In the genomic region with DNA sequence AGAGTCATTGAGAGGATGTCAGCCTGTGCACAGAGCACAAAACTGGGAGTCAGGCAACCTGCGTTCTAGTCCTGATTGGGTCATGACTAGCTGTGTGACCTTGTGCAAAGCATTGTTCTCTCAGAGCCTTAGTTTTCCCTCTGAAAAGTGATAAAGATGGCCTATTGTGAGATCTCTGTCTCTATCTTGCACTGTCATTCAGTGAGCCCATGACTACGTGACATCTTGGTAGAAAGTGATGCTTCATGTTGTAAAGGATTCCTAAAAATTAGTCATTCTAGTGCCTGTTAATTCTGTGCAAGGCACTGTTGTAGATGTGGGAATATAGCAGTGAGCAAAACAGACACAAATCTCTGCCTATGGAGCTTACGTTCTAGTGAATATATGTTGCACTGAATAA, we compare ENCODE assay signal across 12 cellular contexts. TPM values are rescaled to one million over a fixed set of nuclear protein-coding genes. Genes with fewer than 3 reads are reported as not detected.
A peak's percentile ranks its signal among the peaks of the same experiment; 100 is the strongest.
DNase-seq lines count a peak whose midpoint lies in the region; ATAC-seq lines count a peak whose summit lies in the region.
"Had no signal": no experiment of that assay in that cellular context is flagged by ENCODE, and none has a peak within 500 bp of the region (broad histone marks: within the 10 kb centered on the region; RNA-seq: fewer than 3 reads in every experiment).

No MANE protein-coding gene starts in this region.

- peaks cover 17% of the 10 kb centered on the region for H3K4me1 ChIP-seq in CD8-positive, alpha-beta memory T cell (ENCODE audit: insufficient read depth, low read length)

- H3K27me3 ChIP-seq in CD8-positive, alpha-beta memory T cell (ENCODE audit: insufficient read depth, low read length, poor library complexity, severe bottlenecking) = no peaks in the 10 kb centered on the region

- 0 out of 2 replicates have a peak overlapping the region, but pooled peaks have one; percentile 29 for H3K4me3 ChIP-seq in iPS-18c (ENCODE audit: insufficient read depth, low read depth, low read length)
- no peak overlapping the region for H3K4me3 ChIP-seq in CD8-positive, alpha-beta memory T cell (ENCODE audit: low read length)

- H3K4me1 Mint-ChIP-seq in activated naive CD8-positive, alpha-beta T cell treated with anti-CD3 and anti-CD28 coated beads, Interleukin-2, amount 50 U/mL, for 24 hours = peaks cover 55% of the 10 kb centered on the region
- H3K4me1 Mint-ChIP-seq in CD8-positive, alpha-beta memory T cell = peaks cover 20 to 49% (median 43%) of the 10 kb centered on the region in 3 donors

- DNase-seq in stimulated activated CD4-positive, alpha-beta T cell treated with anti-CD3 and anti-CD28 coated beads, Interleukin-15, amount 100 ng/mL, for 24 hours = peak; percentile 1
- DNase-seq in stimulated activated CD4-positive, alpha-beta T cell treated with anti-CD3 and anti-CD28 coated beads, Interleukin-1b, Interleukin-23, amount 100 ng/mL, for 48 hours = no peak
- no peak for DNase-seq in activated naive CD8-positive, alpha-beta T cell treated with anti-CD3 and anti-CD28 coated beads, Interleukin-2, amount 50 U/mL, for 24 hours
- DNase-seq in NCI-H345 treated with DMSO at 0.1 percent for 48 hours (lab: John Stamatoyannopoulos, UW; ENCODE audit: unreplicated experiment) = no peak
- DNase-seq in CD8-positive, alpha-beta memory T cell = no peak
- DNase-seq in stimulated activated CD4-positive, alpha-beta T cell treated with anti-CD3 and anti-CD28 coated beads, Interleukin-2, amount 100 ng/mL, for 48 hours = no peak
- DNase-seq: activated CD8-positive, alpha-beta memory T cell treated with anti-CD3 and anti-CD28 coated beads, Interleukin-2, amount 50 U/mL, for 4 hours had no signal

- H3K9me3 Mint-ChIP-seq in activated naive CD8-positive, alpha-beta T cell treated with anti-CD3 and anti-CD28 coated beads, Interleukin-2, amount 50 U/mL, for 24 hours = no peaks in the 10 kb centered on the region
- H3K9me3 Mint-ChIP-seq in CD8-positive, alpha-beta memory T cell = peaks cover 0 to 1% (median 0%) of the 10 kb centered on the region in 5 donors
- H3K9me3 Mint-ChIP-seq: dendritic cell treated with granulocyte-macrophage colony-stimulating factor and Interleukin-4, amounts not matched to agents 40 ng/mL and 50 ng/mL, for 4 days had no signal

- peaks cover 5% of the 10 kb centered on the region for H3K9me3 ChIP-seq in iPS-18c (ENCODE audit: control insufficient read depth, insufficient read depth, low read length)
- no peaks in the 10 kb centered on the region for H3K9me3 ChIP-seq in CD8-positive, alpha-beta memory T cell (ENCODE audit: low read length)

- H3K27me3 Mint-ChIP-seq in activated naive CD8-positive, alpha-beta T cell treated with anti-CD3 and anti-CD28 coated beads, Interleukin-2, amount 50 U/mL, for 24 hours = peaks cover 9% of the 10 kb centered on the region
- peaks cover 0 to 5% of the 10 kb centered on the region in 2 donors for H3K27me3 Mint-ChIP-seq in CD8-positive, alpha-beta memory T cell

- peaks cover under 1% of the 10 kb centered on the region for H3K36me3 ChIP-seq in CD8-positive, alpha-beta memory T cell (ENCODE audit: insufficient read depth, low read length)

- H3K36me3 Mint-ChIP-seq in activated naive CD8-positive, alpha-beta T cell treated with anti-CD3 and anti-CD28 coated beads, Interleukin-2, amount 50 U/mL, for 24 hours (ENCODE audit: low read depth) = peaks cover 14% of the 10 kb centered on the region
- H3K36me3 Mint-ChIP-seq in CD8-positive, alpha-beta memory T cell = peaks cover 0 to 38% (median 5%) of the 10 kb centered on the region in 3 donors

- no peak for ATAC-seq in activated naive CD8-positive, alpha-beta T cell treated with anti-CD3 and anti-CD28 coated beads, Interleukin-2, amount 50 U/mL, for 24 hours
- no peak for ATAC-seq in GM19035 (IDR thresholded peaks at IDR 0.05; ENCODE audit: unreplicated experiment)
- ATAC-seq: HCT116 had no signal

- no peak overlapping the region for H3K27ac ChIP-seq in CD8-positive, alpha-beta memory T cell (ENCODE audit: low read depth, low read length)
- H3K27ac ChIP-seq: C4-2B had no signal

- peak overlapping the region; percentile 97 for H3K4me3 Mint-ChIP-seq in activated naive CD8-positive, alpha-beta T cell treated with anti-CD3 and anti-CD28 coated beads, Interleukin-2, amount 50 U/mL, for 24 hours
- H3K4me3 Mint-ChIP-seq in CD8-positive, alpha-beta memory T cell = peak overlapping the region in 3 of 7 donors; percentile 2 to 32 (median 12)
- H3K4me3 Mint-ChIP-seq: dendritic cell treated with granulocyte-macrophage colony-stimulating factor and Interleukin-4, amounts not matched to agents 40 ng/mL and 50 ng/mL, for 4 days had no signal

- POLR2A ChIA-PET in CD8-positive, alpha-beta memory T cell (lab: Charles Lee) = no interaction called here

- H3K27ac Mint-ChIP-seq in activated naive CD8-positive, alpha-beta T cell treated with anti-CD3 and anti-CD28 coated beads, Interleukin-2, amount 50 U/mL, for 24 hours = no peak overlapping the region
- H3K27ac Mint-ChIP-seq in CD8-positive, alpha-beta memory T cell = no peak overlapping the region
- H3K27ac Mint-ChIP-seq: dendritic cell treated with granulocyte-macrophage colony-stimulating factor and Interleukin-4, amounts not matched to agents 40 ng/mL and 50 ng/mL, for 4 days had no signal

- CTCF ChIA-PET in CD8-positive, alpha-beta memory T cell (lab: Charles Lee) = no interaction called here

RNA-seq across cellular contexts. Expression of gene PGRMC1, which starts 2.5 kb away (rescaled TPM):
- 10 to 100 TPM; 47.4 to 50.6 TPM for total RNA-seq in CD8-positive, alpha-beta memory T cell
- polyA plus RNA-seq in CD8-positive, alpha-beta memory T cell = 19.9 TPM
